Comparison of ENCODE assay signal across 17 cellular contexts in genomic region chr17:73562896-73563295, GRCh38.
"Had no signal": no experiment of that assay in that cellular context is flagged by ENCODE, and none has a peak within 500 bp of the region (broad histone marks: within the 10 kb centered on the region; RNA-seq: fewer than 3 reads in every experiment).

No MANE protein-coding gene starts in this region.

- H3K27ac ChIP-seq: dorsolateral prefrontal cortex, heart right ventricle, neutrophil, sigmoid colon, testis, WERI-Rb-1 had no signal

- H3K4me1 ChIP-seq: sigmoid colon had no signal

- H3K27me3 ChIP-seq: testis had no signal

- H3K9me3 Mint-ChIP-seq: activated naive CD8-positive, alpha-beta T cell treated with anti-CD3 and anti-CD28 coated beads, Interleukin-2, amount 10 ng/mL, durations not matched to agents 7 days and 5 days; activated T-helper 1 cell treated with anti-CD3 and anti-CD28 coated beads, Interleukin-12 subunit alpha, Interleukin-12 subunit beta, Interleukin-2, Interleukin-4 antibody, amounts not matched to agents 30 ng/mL and 10 ng/mL and 1 ng/mL, durations not matched to agents 14 hours and 24 hours and 36 hours; natural killer cell had no signal

- H3K36me3 ChIP-seq: heart right ventricle, neutrophil, sigmoid colon, WERI-Rb-1 had no signal

- H3K27me3 Mint-ChIP-seq: activated CD4-positive, alpha-beta T cell treated with anti-CD3 and anti-CD28 coated beads for 36 hours; activated naive CD8-positive, alpha-beta T cell treated with anti-CD3 and anti-CD28 coated beads, Interleukin-2, amount 10 ng/mL, durations not matched to agents 7 days and 5 days; stimulated activated memory B cell treated with anti-CD40 and anti-IgM and Interleukin-4, amounts not matched to agents 10 μg/mL and 1 μg/mL and 100 μg/mL, for 72 hours had no signal

- H3K27ac Mint-ChIP-seq: activated CD4-positive, alpha-beta T cell treated with anti-CD3 and anti-CD28 coated beads for 36 hours; activated naive CD8-positive, alpha-beta T cell treated with anti-CD3 and anti-CD28 coated beads, Interleukin-2, amount 10 ng/mL, durations not matched to agents 7 days and 5 days; activated T-helper 1 cell treated with anti-CD3 and anti-CD28 coated beads, Interleukin-12 subunit alpha, Interleukin-12 subunit beta, Interleukin-2, Interleukin-4 antibody, amounts not matched to agents 30 ng/mL and 10 ng/mL and 1 ng/mL, durations not matched to agents 14 hours and 24 hours and 36 hours; natural killer cell; stimulated activated memory B cell treated with anti-CD40 and anti-IgM and Interleukin-4, amounts not matched to agents 10 μg/mL and 1 μg/mL and 100 μg/mL, for 72 hours had no signal

- ATAC-seq: activated CD4-positive, alpha-beta T cell treated with anti-CD3 and anti-CD28 coated beads for 36 hours; heart right ventricle; natural killer cell; stimulated activated memory B cell treated with anti-CD40 and anti-IgM and Interleukin-4, amounts not matched to agents 10 μg/mL and 1 μg/mL and 100 μg/mL, for 72 hours had no signal

- H3K36me3 Mint-ChIP-seq: natural killer cell; stimulated activated memory B cell treated with anti-CD40 and anti-IgM and Interleukin-4, amounts not matched to agents 10 μg/mL and 1 μg/mL and 100 μg/mL, for 72 hours had no signal

- H3K9me3 ChIP-seq: neutrophil, sigmoid colon, testis had no signal

- H3K4me3 Mint-ChIP-seq: activated CD4-positive, alpha-beta T cell treated with anti-CD3 and anti-CD28 coated beads for 36 hours; activated naive CD8-positive, alpha-beta T cell treated with anti-CD3 and anti-CD28 coated beads, Interleukin-2, amount 10 ng/mL, durations not matched to agents 7 days and 5 days; activated T-helper 1 cell treated with anti-CD3 and anti-CD28 coated beads, Interleukin-12 subunit alpha, Interleukin-12 subunit beta, Interleukin-2, Interleukin-4 antibody, amounts not matched to agents 30 ng/mL and 10 ng/mL and 1 ng/mL, durations not matched to agents 14 hours and 24 hours and 36 hours; natural killer cell; stimulated activated memory B cell treated with anti-CD40 and anti-IgM and Interleukin-4, amounts not matched to agents 10 μg/mL and 1 μg/mL and 100 μg/mL, for 72 hours had no signal

- H3K4me3 ChIP-seq: dorsolateral prefrontal cortex, heart right ventricle, sigmoid colon, testis had no signal

- DNase-seq: activated CD4-positive, alpha-beta T cell treated with anti-CD3 and anti-CD28 coated beads for 36 hours; activated CD4-positive, alpha-beta T cell treated with anti-CD3 and anti-CD28 coated beads, Interleukin-2, amount 50 U/mL, for 48 hours; activated naive CD4-positive, alpha-beta T cell treated with Interleukin-2 at 50 U/mL for 16 hours; activated naive CD8-positive, alpha-beta T cell treated with anti-CD3 and anti-CD28 coated beads, Interleukin-2, amount 10 ng/mL, durations not matched to agents 7 days and 5 days; amygdala; dorsolateral prefrontal cortex; heart right ventricle; kidney glomerular epithelial cell; natural killer cell; sigmoid colon; stimulated activated CD4-positive, alpha-beta T cell treated with anti-CD3 and anti-CD28 coated beads, Interleukin-4, amount 100 ng/mL, for 4 hours; SW 1271; testis; WERI-Rb-1 had no signal
